8 cellular contexts compared by ENCODE assay signal in genomic region chr2:100427627-100428258, GRCh38. TPM values are rescaled to one million over a fixed set of nuclear protein-coding genes. Genes with fewer than 3 reads are reported as not detected.
A peak's percentile ranks its signal among the peaks of the same experiment; 100 is the strongest.
DNase-seq lines count a peak whose midpoint lies in the region; ATAC-seq and TF ChIP-seq lines count a peak whose summit lies in the region.

No MANE protein-coding gene starts in this region.

- no peaks in the 10 kb centered on the region for H3K36me3 ChIP-seq in DND-41 (ENCODE audit: insufficient read depth, low read length)
- H3K36me3 ChIP-seq in WERI-Rb-1 = no peaks in the 10 kb centered on the region

- peaks cover 6% of the 10 kb centered on the region for H3K4me1 Mint-ChIP-seq in MCF 10A (ENCODE audit: insufficient read depth, unreplicated experiment)

- H3K27ac ChIP-seq in DND-41 (ENCODE audit: low read length) = no peak overlapping the region
- no peak overlapping the region for H3K27ac ChIP-seq in WERI-Rb-1

- H3K4me3 ChIP-seq in DND-41 (ENCODE audit: low read depth in 1 of 2, low read length in 2 of 2) = no peak overlapping the region
- H3K4me3 ChIP-seq in WERI-Rb-1 (ENCODE audit: low read depth, low read length) = no peak overlapping the region

- H4K20me1 ChIP-seq in DND-41 (ENCODE audit: insufficient read depth, low read length) = no peaks in the 10 kb centered on the region

- H3K27me3 ChIP-seq in DND-41 (ENCODE audit: insufficient read depth, low read length, poor library complexity) (no peaks in the 10 kb centered on the region), WERI-Rb-1 (ENCODE audit: insufficient read depth, low read depth, severe bottlenecking) (no peaks in the 10 kb centered on the region)

- peaks cover 62% of the 10 kb centered on the region for H3K27me3 Mint-ChIP-seq in MCF 10A (ENCODE audit: insufficient read depth, unreplicated experiment)

- H3K79me2 ChIP-seq in DND-41 (ENCODE audit: insufficient read depth, low read length) = no peaks in the 10 kb centered on the region

- BruUV-seq in MCF 10A (replicated peaks; lab: Mats Ljungman, UMichigan) = no TSS peak

- H3K4me1 ChIP-seq in DND-41 (ENCODE audit: insufficient read depth, low read length) = no peaks in the 10 kb centered on the region

- H3K4me2 ChIP-seq in DND-41 (ENCODE audit: insufficient read depth, low read length) = no peak overlapping the region

- peak; percentile 71 for ATAC-seq in DND-41 (ENCODE audit: insufficient read depth, low read depth)
- no peak for ATAC-seq in GM18520 (IDR thresholded peaks at IDR 0.05; ENCODE audit: unreplicated experiment)
- no peak for ATAC-seq in GM21515 (IDR thresholded peaks at IDR 0.05; ENCODE audit: unreplicated experiment)

- H3K27ac Mint-ChIP-seq in MCF 10A (ENCODE audit: low read depth, unreplicated experiment) = no peak overlapping the region

- intact Hi-C loops in MCF 10A (cut with micrococcal nuclease) = loop anchor here (10.0 kb wide), 1 partner anchor 137 kb away; the partner anchor contains the start of gene PDCL3

- TF ChIP-seq CTCF in DND-41 (IDR thresholded peaks at IDR 0.05; ENCODE audit: borderline replicate concordance, extremely low read depth, low read length, poor library complexity, severe bottlenecking) (peak; percentile 61), WERI-Rb-1 (IDR thresholded peaks at IDR 0.05; ENCODE audit: low read depth, low read length) (peak; percentile 61), MCF 10A (IDR thresholded peaks at IDR 0.05; ENCODE audit: unreplicated experiment) (peak; percentile 48)

- CTCF ChIA-PET in MCF 10A (lab: Yijun Ruan, JAX) = interaction anchor here (0.8 to 0.9 kb wide), 2 partner anchors 12 to 134 kb away, joined by 3 read pairs; no protein-coding TSS in a partner anchor

- POLR2A ChIA-PET in MCF 10A (lab: Yijun Ruan, JAX) = no interaction called here

- no peak overlapping the region for H3K4me3 Mint-ChIP-seq in MCF 10A (ENCODE audit: unreplicated experiment)

- peaks cover 11% of the 10 kb centered on the region for H3K9me3 Mint-ChIP-seq in MCF 10A (ENCODE audit: unreplicated experiment)

- no peaks in the 10 kb centered on the region for H3K36me3 Mint-ChIP-seq in MCF 10A (ENCODE audit: insufficient read depth, unreplicated experiment)

- peak; percentile 57 for DNase-seq in DND-41
- peak; percentile 59 for DNase-seq in KG1 (lab: John Stamatoyannopoulos, UW)
- DNase-seq in WERI-Rb-1 = peak; percentile 78
- peak; percentile 69 for DNase-seq in MCF 10A (ENCODE audit: unreplicated experiment)
- peak; percentile 63 for DNase-seq in left kidney (ENCODE audit: low read depth, low spot score)
- peak; percentile 43 for DNase-seq in stimulated activated CD8-positive, alpha-beta memory T cell treated with anti-CD3 and anti-CD28 coated beads, Interleukin-12 subunit alpha, Interleukin-12 subunit beta, amount 100 ng/mL, for 24 hours (ENCODE audit: extremely low read depth)

- no peak overlapping the region for H3K9ac ChIP-seq in DND-41 (ENCODE audit: low read depth, low read length)

- no peak overlapping the region for H2AFZ ChIP-seq in DND-41 (ENCODE audit: low read depth, low read length)

- H3K9me3 ChIP-seq in DND-41 (ENCODE audit: insufficient read depth, low read length, severe bottlenecking) (peaks cover 4% of the 10 kb centered on the region), WERI-Rb-1 (ENCODE audit: severe bottlenecking) (no peaks in the 10 kb centered on the region)

RNA-seq across cellular contexts. Expression of gene CHST10, which starts 10.3 kb away (rescaled TPM):
- 2.3 and 4.0 TPM in 2 replicates for total RNA-seq in MCF 10A (2022)

RNA-seq across cellular contexts. Expression of gene NMS, which starts 42.5 kb away (rescaled TPM):
- total RNA-seq in MCF 10A (2022) = not detected in 2 replicates
